ENCODE assay signal across 8 cellular contexts in the genomic region with DNA sequence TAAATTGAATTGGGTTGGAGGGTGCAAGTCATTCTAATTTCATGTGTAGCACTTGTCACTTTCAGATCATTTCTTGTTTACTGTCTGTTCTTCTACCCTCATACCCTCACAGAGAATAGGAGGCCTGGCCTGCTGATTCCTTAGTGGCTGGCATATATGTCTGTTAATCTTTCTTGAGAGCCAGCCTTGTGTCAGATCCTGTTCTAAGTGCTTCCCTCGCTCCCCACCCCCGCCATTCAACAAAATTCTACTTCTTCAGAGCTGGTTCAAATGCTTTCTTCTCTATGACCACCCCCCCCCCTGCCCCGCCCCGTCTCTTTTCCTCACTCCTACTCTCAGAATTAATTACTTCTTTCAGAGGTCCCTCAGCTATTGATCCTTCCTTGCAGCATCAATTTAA. TPM values are rescaled to one million over a fixed set of nuclear protein-coding genes. Genes with fewer than 3 reads are reported as not detected.
DNase-seq lines count a peak whose midpoint lies in the region; ATAC-seq and TF ChIP-seq lines count a peak whose summit lies in the region.

No MANE protein-coding gene starts in this region.

- H3K4me1 ChIP-seq in right atrium auricular region (peaks cover 0 to 40% of the 10 kb centered on the region in 2 donors), upper lobe of right lung (peaks cover 22% of the 10 kb centered on the region), upper lobe of left lung (peaks cover 12 to 41% (median 27%) of the 10 kb centered on the region in 4 donors)

- H3K4me3 ChIP-seq in right atrium auricular region (peak overlapping the region in 1 of 2 donors; percentile 97), WI38 (ENCODE audit: low read depth, low read length) (peak overlapping the region; percentile 94; the same call in 1 of the 2 replicates), iPS-18c (ENCODE audit: insufficient read depth, low read depth, low read length) (peak overlapping the region; percentile 89), upper lobe of right lung (no peak overlapping the region), upper lobe of left lung (peak overlapping the region in 1 of 4 donors; percentile 75)

- H3K9me3 ChIP-seq in right atrium auricular region, result no peaks in the 10 kb centered on the region
- no peaks in the 10 kb centered on the region for H3K9me3 ChIP-seq in iPS-18c (ENCODE audit: control insufficient read depth, insufficient read depth, low read length)
- no peaks in the 10 kb centered on the region for H3K9me3 ChIP-seq in upper lobe of right lung
- H3K9me3 ChIP-seq in upper lobe of left lung, result no peaks in the 10 kb centered on the region

- WGBS in upper lobe of left lung, 2 donors, result 80 to 81% methylated on average over 4 of the region's 4 CpGs

- no peak for TF ChIP-seq POLR2A in upper lobe of left lung (IDR thresholded peaks at IDR 0.05)

- TF ChIP-seq CTCF in right atrium auricular region (IDR thresholded peaks at IDR 0.05), result no peak
- TF ChIP-seq CTCF in WI38 (IDR thresholded peaks at IDR 0.05; ENCODE audit: low read depth, low read length), result no peak
- no peak for TF ChIP-seq CTCF in upper lobe of right lung (IDR thresholded peaks at IDR 0.05)
- no peak for TF ChIP-seq CTCF in upper lobe of left lung (IDR thresholded peaks at IDR 0.05)

- intact Hi-C loops in Right ventricle myocardium inferior (cut with DNase I) (loop anchor here (5.0 to 10.0 kb wide), 4 partner anchors 275 to 972 kb away; partner anchors contain the start of genes ATR, DIPK2A, PLS1 and TRPC1), upper lobe of right lung (cut with DNase I) (no loop called here)

- H3K27ac ChIP-seq in right atrium auricular region (peak overlapping the region; percentile 92 to 93), upper lobe of right lung (peak overlapping the region; percentile 94), upper lobe of left lung (peak overlapping the region in 1 of 4 donors; percentile 97)

- H3K36me3 ChIP-seq in right atrium auricular region (no peaks in the 10 kb centered on the region), upper lobe of right lung (no peaks in the 10 kb centered on the region), upper lobe of left lung (no peaks in the 10 kb centered on the region)

- ATAC-seq in Right ventricle myocardium inferior (no peak), upper lobe of right lung (no peak), GM19351 (IDR thresholded peaks at IDR 0.05; ENCODE audit: unreplicated experiment) (no peak), upper lobe of left lung (ENCODE audit: low FRiP score in 2 of 2) (no peak)

- no peak for DNase-seq in right atrium auricular region (ENCODE audit: low spot score)
- no peak for DNase-seq in Right ventricle myocardium inferior (ENCODE audit: missing footprints)
- DNase-seq in upper lobe of right lung, result no peak
- no peak for DNase-seq in stimulated activated CD4-positive, alpha-beta T cell treated with anti-CD3 and anti-CD28 coated beads, Interleukin-1b, Interleukin-23, amount 100 ng/mL, for 48 hours
- no peak for DNase-seq in upper lobe of left lung

- no peak for TF ChIP-seq EP300 in upper lobe of left lung (IDR thresholded peaks at IDR 0.05)

- H3K27me3 ChIP-seq in right atrium auricular region (no peaks in the 10 kb centered on the region), upper lobe of right lung (no peaks in the 10 kb centered on the region), upper lobe of left lung (no peaks in the 10 kb centered on the region)

RNA-seq across cellular contexts. Expression of gene U2SURP, which starts 1.5 kb away (rescaled TPM):
- total RNA-seq in right atrium auricular region (10 to 100 TPM; 26.3 to 33.7 TPM), Right ventricle myocardium inferior (41.9 TPM), upper lobe of right lung (75.8 TPM), upper lobe of left lung (100 to 1,000 TPM in 2 of 6 donors, 10 to 100 TPM in 4; 47.4 to 126 (median 58.6) TPM)

RNA-seq across cellular contexts. Expression of gene PAQR9, which starts 36.4 kb away (rescaled TPM):
- total RNA-seq in right atrium auricular region (10 to 100 TPM in 1 of 2 donors, 1 to 10 TPM in 1; 5.7 to 23.0 TPM), Right ventricle myocardium inferior (13.7 TPM), upper lobe of right lung (not detected), upper lobe of left lung (not detected)
